ENCODE assay signal across 18 cellular contexts in genomic region chr20:4147319-4147718, GRCh38. TPM values are rescaled to one million over a fixed set of nuclear protein-coding genes. Genes with fewer than 3 reads are reported as not detected.
DNase-seq lines count a peak whose midpoint lies in the region; ATAC-seq and TF ChIP-seq lines count a peak whose summit lies in the region.
"Had no signal": no experiment of that assay in that cellular context is flagged by ENCODE, and none has a peak within 500 bp of the region (broad histone marks: within the 10 kb centered on the region; RNA-seq: fewer than 3 reads in every experiment).

No MANE protein-coding gene starts in this region.

- peaks cover 29% of the 10 kb centered on the region for H3K4me1 ChIP-seq in PC-3 (ENCODE audit: insufficient read depth, low read length)

- H3F3A ChIP-seq in PC-3 (ENCODE audit: low read length, unreplicated experiment), result no peaks in the 10 kb centered on the region

- no peaks in the 10 kb centered on the region for H3K36me3 ChIP-seq in PC-3 (ENCODE audit: low read depth, low read length)
- H3K36me3 ChIP-seq: vagina had no signal

- CTCF ChIA-PET in activated naive CD4-positive, alpha-beta T cell treated with anti-CD3 and anti-CD28 coated beads, Interleukin-2, amount 10 ng/mL, durations not matched to agents 7 days and 5 days (lab: Charles Lee), result no interaction called here
- CTCF ChIA-PET in PC-3 (lab: Charles Lee), result no interaction called here

- H3K9me3 Mint-ChIP-seq in activated naive CD4-positive, alpha-beta T cell treated with anti-CD3 and anti-CD28 coated beads, Interleukin-2, amount 10 ng/mL, durations not matched to agents 7 days and 5 days, result no peaks in the 10 kb centered on the region
- no peaks in the 10 kb centered on the region for H3K9me3 Mint-ChIP-seq in progenitor cell of endocrine pancreas (ENCODE audit: low read depth)
- H3K9me3 Mint-ChIP-seq: H9 had no signal

- no peak overlapping the region for H3K27ac ChIP-seq in PC-3 (ENCODE audit: low read length)
- H3K27ac ChIP-seq: body of pancreas, KMS-11, vagina had no signal

- ATAC-seq in PC-3 (no peak), GM21515 (IDR thresholded peaks at IDR 0.05; ENCODE audit: unreplicated experiment) (no peak)
- ATAC-seq: body of pancreas had no signal

- H3K36me3 Mint-ChIP-seq in activated naive CD4-positive, alpha-beta T cell treated with anti-CD3 and anti-CD28 coated beads, Interleukin-2, amount 10 ng/mL, durations not matched to agents 7 days and 5 days, result no peaks in the 10 kb centered on the region
- H3K36me3 Mint-ChIP-seq in progenitor cell of endocrine pancreas (ENCODE audit: insufficient read depth), result peaks cover 5% of the 10 kb centered on the region

- no peak overlapping the region for H3K9ac ChIP-seq in PC-3 (ENCODE audit: low read length)
- H3K9ac ChIP-seq: KMS-11 had no signal

- H3K4me2 ChIP-seq in PC-3 (ENCODE audit: low read length), result no peak overlapping the region

- TF ChIP-seq CTCF in PC-3 (conservative IDR thresholded peaks at IDR 0.05; ENCODE audit: low read depth, low read length) (no peak), epithelial cell of esophagus (IDR thresholded peaks at IDR 0.05; ENCODE audit: insufficient read depth, low read depth, low read length, missing control alignments) (no peak), progenitor cell of endocrine pancreas (IDR thresholded peaks at IDR 0.05; ENCODE audit: unreplicated experiment) (no peak)

- no peak for DNase-seq in activated naive CD4-positive, alpha-beta T cell treated with anti-CD3 and anti-CD28 coated beads, Interleukin-2, amount 10 ng/mL, durations not matched to agents 7 days and 5 days
- no peak for DNase-seq in activated naive CD4-positive, alpha-beta T cell treated with anti-CD3 and anti-CD28 coated beads, Interleukin-2, amount 50 U/mL, for 16 hours
- DNase-seq in PC-3 (peak; percentile 16), epithelial cell of esophagus (ENCODE audit: low read depth) (peak; percentile 19), progenitor cell of endocrine pancreas (ENCODE audit: low spot score, unreplicated experiment) (no peak), NCI-H2171 (lab: John Stamatoyannopoulos, UW) (no peak), hypothalamus (lab: John Stamatoyannopoulos, UW) (no peak)
- DNase-seq: activated CD4-positive, alpha-beta T cell treated with anti-CD3 and anti-CD28 coated beads for 4 hours; body of pancreas; DMS 273 treated with DMSO at 0.1 percent for 48 hours; effector CD8-positive, alpha-beta T cell; H9; NCI-H146; NCI-H510A treated with DMSO at 0.1 percent for 48 hours had no signal

- POLR2A ChIA-PET in PC-3 (lab: Charles Lee; ENCODE audit: unreplicated experiment), result no interaction called here

- H3K4me3 Mint-ChIP-seq in activated naive CD4-positive, alpha-beta T cell treated with anti-CD3 and anti-CD28 coated beads, Interleukin-2, amount 10 ng/mL, durations not matched to agents 7 days and 5 days, result peak overlapping the region; percentile 14
- peak overlapping the region; percentile 57 for H3K4me3 Mint-ChIP-seq in progenitor cell of endocrine pancreas (ENCODE audit: low read depth)

- H3K79me2 ChIP-seq in PC-3 (ENCODE audit: low read length), result peaks cover 32% of the 10 kb centered on the region

- H2AFZ ChIP-seq in PC-3 (ENCODE audit: low read length), result no peak overlapping the region

- H4K20me1 ChIP-seq in PC-3 (ENCODE audit: low read length), result peaks cover 28% of the 10 kb centered on the region

- no peaks in the 10 kb centered on the region for H3K9me3 ChIP-seq in PC-3 (ENCODE audit: low read length)
- H3K9me3 ChIP-seq: body of pancreas, vagina had no signal

- no TSS peak for BruUV-seq in PC-3 (replicated peaks; lab: Mats Ljungman, UMichigan)

- H3K4me1 Mint-ChIP-seq in activated naive CD4-positive, alpha-beta T cell treated with anti-CD3 and anti-CD28 coated beads, Interleukin-2, amount 10 ng/mL, durations not matched to agents 7 days and 5 days, result peaks cover 24% of the 10 kb centered on the region
- H3K4me1 Mint-ChIP-seq in progenitor cell of endocrine pancreas (ENCODE audit: low read depth), result peaks cover 9% of the 10 kb centered on the region

- intact Hi-C loops in PC-3 (cut with micrococcal nuclease), result no loop called here

- peaks cover 70% of the 10 kb centered on the region for H3K27me3 Mint-ChIP-seq in activated naive CD4-positive, alpha-beta T cell treated with anti-CD3 and anti-CD28 coated beads, Interleukin-2, amount 10 ng/mL, durations not matched to agents 7 days and 5 days
- peaks cover 12% of the 10 kb centered on the region for H3K27me3 Mint-ChIP-seq in progenitor cell of endocrine pancreas

- no peaks in the 10 kb centered on the region for H3K27me3 ChIP-seq in PC-3 (ENCODE audit: low read length)
- H3K27me3 ChIP-seq: body of pancreas, vagina had no signal

- H3K9me2 ChIP-seq in PC-3 (replicated peaks; ENCODE audit: low read length), result no peaks in the 10 kb centered on the region

- no peak overlapping the region for H3K27ac Mint-ChIP-seq in activated naive CD4-positive, alpha-beta T cell treated with anti-CD3 and anti-CD28 coated beads, Interleukin-2, amount 10 ng/mL, durations not matched to agents 7 days and 5 days
- H3K27ac Mint-ChIP-seq in progenitor cell of endocrine pancreas, result no peak overlapping the region
- H3K27ac Mint-ChIP-seq: H9 had no signal

- no peak overlapping the region for H3K4me3 ChIP-seq in PC-3 (ENCODE audit: low read length)
- no peak overlapping the region for H3K4me3 ChIP-seq in epithelial cell of esophagus (ENCODE audit: low read length)
- H3K4me3 ChIP-seq: body of pancreas, lung had no signal

RNA-seq across cellular contexts. Expression of gene SMOX, which starts 1.3 kb away (rescaled TPM):
- total RNA-seq in PC-3 (2014; rRNA removed), result 59.3 and 82.4 TPM in 2 replicates
- total RNA-seq in progenitor cell of endocrine pancreas, result 23.5 and 26.8 TPM in 2 replicates

Comparison
In these comparisons a context has a peak if more than half of its experiments do, and no peak if none do; other contexts are left out.
1. DNase-seq: peak in PC-3 (single experiment) and epithelial cell of esophagus (single experiment); none in activated naive CD4-positive, alpha-beta T cell treated with anti-CD3 and anti-CD28 coated beads, Interleukin-2, amount 10 ng/mL, durations not matched to agents 7 days and 5 days (single experiment), activated naive CD4-positive, alpha-beta T cell treated with anti-CD3 and anti-CD28 coated beads, Interleukin-2, amount 50 U/mL, for 16 hours (single experiment), progenitor cell of endocrine pancreas (single experiment), NCI-H2171 (single experiment) and hypothalamus (0 of 51).